ENCODE assay signal across 20 cellular contexts in the genomic region with DNA sequence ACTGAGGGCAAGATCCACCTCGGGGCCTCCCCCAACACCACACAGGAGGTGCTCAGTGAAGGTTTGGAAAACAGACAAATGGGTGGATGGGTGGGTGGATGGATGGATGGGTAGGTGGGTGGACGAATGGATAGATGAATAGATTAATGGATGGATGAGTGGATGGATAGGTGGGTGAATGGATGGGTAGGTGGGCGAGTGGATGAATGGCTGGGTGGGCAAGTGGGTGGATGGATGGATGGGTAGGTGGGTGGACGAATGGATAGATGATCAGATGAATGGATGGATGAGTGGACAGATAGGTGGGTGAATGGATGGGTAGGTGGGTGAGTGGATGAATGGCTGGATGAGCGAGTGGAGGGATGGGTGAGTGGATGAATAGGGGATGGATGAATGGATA. TPM values are rescaled to one million over a fixed set of nuclear protein-coding genes. Genes with fewer than 3 reads are reported as not detected.
"Had no signal": no experiment of that assay in that cellular context is flagged by ENCODE, and none has a peak within 500 bp of the region (broad histone marks: within the 10 kb centered on the region; RNA-seq: fewer than 3 reads in every experiment).

No MANE protein-coding gene starts in this region.

- DNase-seq: activated CD4-positive, alpha-beta T cell treated with anti-CD3 and anti-CD28 coated beads for 48 hours; activated CD8-positive, alpha-beta memory T cell treated with anti-CD3 and anti-CD28 coated beads, Interleukin-2, amount 10 ng/mL, durations not matched to agents 7 days and 5 days; activated gamma-delta T cell; activated T-cell treated with anti-CD3 and anti-CD28 coated beads, Interleukin-2, amount 50 U/mL, for 4 hours; left colon; sigmoid colon; stimulated activated CD4-positive, alpha-beta T cell treated with anti-CD3 and anti-CD28 coated beads, Interleukin-2, amount 100 ng/mL, for 48 hours; stimulated activated CD8-positive, alpha-beta memory T cell treated with anti-CD3 and anti-CD28 coated beads, Interleukin-4, amount 100 ng/mL, for 48 hours; T-helper 9 cell; WERI-Rb-1 had no signal

- H3K36me3 ChIP-seq: sigmoid colon, WERI-Rb-1 had no signal

- H3K27ac ChIP-seq: sigmoid colon, tibial nerve, vagina, WERI-Rb-1 had no signal

- H3K4me3 ChIP-seq: esophagus muscularis mucosa, sigmoid colon, tibial nerve, vagina had no signal

- H3K27me3 ChIP-seq: sigmoid colon, tibial nerve, vagina had no signal

- H3K27ac Mint-ChIP-seq: activated CD8-positive, alpha-beta memory T cell treated with anti-CD3 and anti-CD28 coated beads, Interleukin-2, amount 10 ng/mL, durations not matched to agents 7 days and 5 days had no signal

- H3K9me3 Mint-ChIP-seq: activated T-cell treated with anti-CD3 and anti-CD28 coated beads, Interleukin-2, amount 50 U/mL, for 4 hours; nephron had no signal

- H3K4me3 Mint-ChIP-seq: activated CD8-positive, alpha-beta memory T cell treated with anti-CD3 and anti-CD28 coated beads, Interleukin-2, amount 10 ng/mL, durations not matched to agents 7 days and 5 days; activated T-cell treated with anti-CD3 and anti-CD28 coated beads, Interleukin-2, amount 50 U/mL, for 4 hours; nephron had no signal

- H3K4me1 ChIP-seq: sigmoid colon had no signal

- ATAC-seq: activated CD8-positive, alpha-beta memory T cell treated with anti-CD3 and anti-CD28 coated beads, Interleukin-2, amount 10 ng/mL, durations not matched to agents 7 days and 5 days; activated T-cell treated with anti-CD3 and anti-CD28 coated beads, Interleukin-2, amount 50 U/mL, for 4 hours; left colon had no signal

- H3K9me3 ChIP-seq: esophagus muscularis mucosa, sigmoid colon, tibial nerve, vagina had no signal

- FAIRE-seq: astrocyte, endometrium had no signal

RNA-seq across cellular contexts. Expression of a gene that starts 0.9 kb away (rescaled TPM):
- total RNA-seq: activated CD8-positive, alpha-beta memory T cell treated with anti-CD3 and anti-CD28 coated beads, Interleukin-2, amount 10 ng/mL, durations not matched to agents 7 days and 5 days; astrocyte; esophagus muscularis mucosa; fibroblast of villous mesenchyme; left colon; lung microvascular endothelial cell; mononuclear cell; omental fat pad; sigmoid colon; tibial nerve; vagina had no signal

RNA-seq across cellular contexts. Expression of a gene that starts 26.9 kb away (rescaled TPM):
- total RNA-seq: activated T-cell treated with anti-CD3 and anti-CD28 coated beads, Interleukin-2, amount 50 U/mL, for 4 hours; astrocyte; fibroblast of villous mesenchyme; lung microvascular endothelial cell had no signal

RNA-seq across cellular contexts. Expression of a gene that starts 39.7 kb away (rescaled TPM):
- total RNA-seq: fibroblast of villous mesenchyme, lung microvascular endothelial cell had no signal

RNA-seq across cellular contexts. Expression of a gene that starts 53.8 kb away (rescaled TPM):
- total RNA-seq: activated T-cell treated with anti-CD3 and anti-CD28 coated beads, Interleukin-2, amount 50 U/mL, for 4 hours; astrocyte; fibroblast of villous mesenchyme; lung microvascular endothelial cell; sigmoid colon; tibial nerve; vagina had no signal
